ENCODE assay signal across 1 cellular context in genomic region chr1:44707112-44707881, GRCh38.
TF ChIP-seq lines count a peak whose summit lies in the region.

No MANE protein-coding gene starts in this region.

TF ChIP-seq in K562, 482 proteins besides CTCF, POLR2A, EP300 and RAD21:
- TF ChIP-seq GABPB1 (CRISPR knock-in tag; IDR thresholded peaks at IDR 0.05) (peak; percentile 30; the same call in 1 of the 2 replicates), ZNF57 (CRISPR knock-in tag; IDR thresholded peaks at IDR 0.05) (no peak), FOSL1 (tag; conservative IDR thresholded peaks at IDR 0.05) (peak; percentile 23; the same call in 1 of the 2 replicates), THRAP3 (IDR thresholded peaks at IDR 0.05; ENCODE audit: borderline replicate concordance) (no peak), NR2C2 (CRISPR knock-in tag; IDR thresholded peaks at IDR 0.05) (no peak), NR2C2 (tag; IDR thresholded peaks at IDR 0.05) (no peak), DDX20 (tag; IDR thresholded peaks at IDR 0.05; ENCODE audit: low read depth) (no peak), MCM3 (IDR thresholded peaks at IDR 0.05) (no peak)
- TF ChIP-seq, protein P1, sequence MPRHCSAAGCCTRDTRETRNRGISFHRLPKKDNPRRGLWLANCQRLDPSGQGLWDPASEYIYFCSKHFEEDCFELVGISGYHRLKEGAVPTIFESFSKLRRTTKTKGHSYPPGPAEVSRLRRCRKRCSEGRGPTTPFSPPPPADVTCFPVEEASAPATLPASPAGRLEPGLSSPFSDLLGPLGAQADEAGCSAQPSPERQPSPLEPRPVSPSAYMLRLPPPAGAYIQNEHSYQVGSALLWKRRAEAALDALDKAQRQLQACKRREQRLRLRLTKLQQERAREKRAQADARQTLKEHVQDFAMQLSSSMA (CRISPR knock-in tag; IDR thresholded peaks at IDR 0.05): no peak
